Comparison of ENCODE assay signal across 17 cellular contexts in the genomic region with DNA sequence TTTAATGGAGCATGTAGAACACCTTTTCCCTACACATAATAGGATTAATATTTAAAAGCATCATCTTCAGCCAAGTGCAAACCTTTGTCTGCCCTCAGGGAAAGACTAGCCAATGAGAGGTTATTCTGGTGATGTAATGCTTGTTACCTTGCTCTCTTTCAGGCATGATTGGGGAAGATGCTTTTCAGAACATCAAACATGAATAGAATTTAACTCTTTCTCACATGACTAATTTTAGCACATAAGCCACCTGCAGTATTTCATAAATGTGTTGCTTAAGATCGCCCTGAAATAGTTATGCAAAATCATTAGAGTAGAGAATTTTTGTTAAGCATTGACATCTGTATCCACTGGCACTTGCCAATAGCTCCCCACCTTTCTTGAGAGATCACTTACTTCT. TPM values are rescaled to one million over a fixed set of nuclear protein-coding genes. Genes with fewer than 3 reads are reported as not detected.
DNase-seq lines count a peak whose midpoint lies in the region; ATAC-seq and TF ChIP-seq lines count a peak whose summit lies in the region.
"Had no signal": no experiment of that assay in that cellular context is flagged by ENCODE, and none has a peak within 500 bp of the region (broad histone marks: within the 10 kb centered on the region; RNA-seq: fewer than 3 reads in every experiment).

No MANE protein-coding gene starts in this region.

- H3K4me2 ChIP-seq in neural cell (ENCODE audit: low read length): no peak overlapping the region
- H3K4me2 ChIP-seq: BLaER1 treated with 17β-estradiol and CSF1 and Interleukin-3, amounts not matched to agents 10 nM and 100 nM had no signal

- TF ChIP-seq EP300 in neural cell (conservative IDR thresholded peaks at IDR 0.05; ENCODE audit: poor library complexity, severe bottlenecking): no peak

- H2AFZ ChIP-seq in neural cell (ENCODE audit: low read depth, low read length): no peak overlapping the region

- H3K27ac ChIP-seq in neural cell (ENCODE audit: low read length): peak overlapping the region; percentile 19
- H3K27ac ChIP-seq: BLaER1 treated with 17β-estradiol and CSF1 and Interleukin-3, amounts not matched to agents 10 nM and 100 nM had no signal

- H4K20me1 ChIP-seq in neural cell (ENCODE audit: insufficient read depth): no peaks in the 10 kb centered on the region
- H4K20me1 ChIP-seq: BLaER1 treated with 17β-estradiol and CSF1 and Interleukin-3, amounts not matched to agents 10 nM and 100 nM had no signal

- DNase-seq in NCI-H345 treated with DMSO at 0.1 percent for 48 hours (lab: John Stamatoyannopoulos, UW; ENCODE audit: unreplicated experiment): no peak
- no peak for DNase-seq in NCI-H446 (lab: John Stamatoyannopoulos, UW)
- DNase-seq: CD8-positive, alpha-beta memory T cell; DND-41; H9; MM.1S; NCI-H1105; NCI-H2081; NCI-H510A treated with DMSO at 0.1 percent for 48 hours; T-helper 1 cell; T-helper 9 cell had no signal

- H3K9ac ChIP-seq in neural cell (ENCODE audit: low read length): no peak overlapping the region
- H3K9ac ChIP-seq: BLaER1 treated with 17β-estradiol and CSF1 and Interleukin-3, amounts not matched to agents 10 nM and 100 nM had no signal

- no peaks in the 10 kb centered on the region for H3K9me2 ChIP-seq in neural cell (ENCODE audit: insufficient read depth, low read length)

- ATAC-seq in GM18517 (IDR thresholded peaks at IDR 0.05; ENCODE audit: unreplicated experiment) (peak; percentile 80), GM19467 (IDR thresholded peaks at IDR 0.05; ENCODE audit: unreplicated experiment) (peak; percentile 58), HG02885 (IDR thresholded peaks at IDR 0.05; ENCODE audit: poor library complexity, unreplicated experiment) (peak; percentile 59), GM19397 (IDR thresholded peaks at IDR 0.05; ENCODE audit: unreplicated experiment) (no peak)

- no peaks in the 10 kb centered on the region for H3K9me3 ChIP-seq in neural cell (ENCODE audit: low read length)
- H3K9me3 ChIP-seq: BLaER1 treated with 17β-estradiol and CSF1 and Interleukin-3, amounts not matched to agents 10 nM and 100 nM had no signal

- no peaks in the 10 kb centered on the region for H3K36me3 ChIP-seq in neural cell (ENCODE audit: insufficient read depth, low read length)
- H3K36me3 ChIP-seq: BLaER1 treated with 17β-estradiol and CSF1 and Interleukin-3, amounts not matched to agents 10 nM and 100 nM had no signal

- H3K4me3 ChIP-seq in neural cell (ENCODE audit: low read length): no peak overlapping the region
- H3K4me3 ChIP-seq: BLaER1 treated with 17β-estradiol and CSF1 and Interleukin-3, amounts not matched to agents 10 nM and 100 nM had no signal

- H3F3A ChIP-seq in neural cell (ENCODE audit: insufficient read depth, low read length, poor library complexity, severe bottlenecking): no peaks in the 10 kb centered on the region

- no peak for TF ChIP-seq CTCF in neural cell (IDR thresholded peaks at IDR 0.05; ENCODE audit: poor library complexity, severe bottlenecking)

- H3K27me3 ChIP-seq in neural cell (ENCODE audit: insufficient read depth, low read depth, low read length): no peaks in the 10 kb centered on the region
- H3K27me3 ChIP-seq: BLaER1 treated with 17β-estradiol and CSF1 and Interleukin-3, amounts not matched to agents 10 nM and 100 nM had no signal

- no peak for TF ChIP-seq RAD21 in neural cell (conservative IDR thresholded peaks at IDR 0.05)

- no peaks in the 10 kb centered on the region for H3K79me2 ChIP-seq in neural cell (replicated peaks; ENCODE audit: insufficient read depth, low read length)

TF ChIP-seq in neural cell, 6 proteins besides CTCF, POLR2A, EP300 and RAD21:
- no peak for TF ChIP-seq POLR2AphosphoS5 (IDR thresholded peaks at IDR 0.05)
- TF ChIP-seq TAF1 (IDR thresholded peaks at IDR 0.05; ENCODE audit: low read depth): no peak
- TF ChIP-seq EZH2 (IDR thresholded peaks at IDR 0.05; ENCODE audit: borderline replicate concordance, insufficient read depth, low read length, poor library complexity, severe bottlenecking): no peak
- no peak for TF ChIP-seq SMC3 (conservative IDR thresholded peaks at IDR 0.05; ENCODE audit: poor library complexity)
- TF ChIP-seq, protein P1, sequence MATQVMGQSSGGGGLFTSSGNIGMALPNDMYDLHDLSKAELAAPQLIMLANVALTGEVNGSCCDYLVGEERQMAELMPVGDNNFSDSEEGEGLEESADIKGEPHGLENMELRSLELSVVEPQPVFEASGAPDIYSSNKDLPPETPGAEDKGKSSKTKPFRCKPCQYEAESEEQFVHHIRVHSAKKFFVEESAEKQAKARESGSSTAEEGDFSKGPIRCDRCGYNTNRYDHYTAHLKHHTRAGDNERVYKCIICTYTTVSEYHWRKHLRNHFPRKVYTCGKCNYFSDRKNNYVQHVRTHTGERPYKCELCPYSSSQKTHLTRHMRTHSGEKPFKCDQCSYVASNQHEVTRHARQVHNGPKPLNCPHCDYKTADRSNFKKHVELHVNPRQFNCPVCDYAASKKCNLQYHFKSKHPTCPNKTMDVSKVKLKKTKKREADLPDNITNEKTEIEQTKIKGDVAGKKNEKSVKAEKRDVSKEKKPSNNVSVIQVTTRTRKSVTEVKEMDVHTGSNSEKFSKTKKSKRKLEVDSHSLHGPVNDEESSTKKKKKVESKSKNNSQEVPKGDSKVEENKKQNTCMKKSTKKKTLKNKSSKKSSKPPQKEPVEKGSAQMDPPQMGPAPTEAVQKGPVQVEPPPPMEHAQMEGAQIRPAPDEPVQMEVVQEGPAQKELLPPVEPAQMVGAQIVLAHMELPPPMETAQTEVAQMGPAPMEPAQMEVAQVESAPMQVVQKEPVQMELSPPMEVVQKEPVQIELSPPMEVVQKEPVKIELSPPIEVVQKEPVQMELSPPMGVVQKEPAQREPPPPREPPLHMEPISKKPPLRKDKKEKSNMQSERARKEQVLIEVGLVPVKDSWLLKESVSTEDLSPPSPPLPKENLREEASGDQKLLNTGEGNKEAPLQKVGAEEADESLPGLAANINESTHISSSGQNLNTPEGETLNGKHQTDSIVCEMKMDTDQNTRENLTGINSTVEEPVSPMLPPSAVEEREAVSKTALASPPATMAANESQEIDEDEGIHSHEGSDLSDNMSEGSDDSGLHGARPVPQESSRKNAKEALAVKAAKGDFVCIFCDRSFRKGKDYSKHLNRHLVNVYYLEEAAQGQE (IDR thresholded peaks at IDR 0.05; ENCODE audit: borderline replicate concordance): no peak
- no peak for TF ChIP-seq MXI1 (conservative IDR thresholded peaks at IDR 0.05; ENCODE audit: poor library complexity, severe bottlenecking)
TF ChIP-seq in neural cell: peak in this region for 0.

RNA-seq across cellular contexts. Expression of a gene that starts 10.7 kb away (rescaled TPM):
- polyA plus RNA-seq in neural cell: not detected in 2 replicates
- 0.73 TPM in 1 of 2 replicates, not detected in the other for polyA minus RNA-seq in neural cell
- polyA plus RNA-seq: CD8-positive, alpha-beta memory T cell had no signal
